In the genomic region with DNA sequence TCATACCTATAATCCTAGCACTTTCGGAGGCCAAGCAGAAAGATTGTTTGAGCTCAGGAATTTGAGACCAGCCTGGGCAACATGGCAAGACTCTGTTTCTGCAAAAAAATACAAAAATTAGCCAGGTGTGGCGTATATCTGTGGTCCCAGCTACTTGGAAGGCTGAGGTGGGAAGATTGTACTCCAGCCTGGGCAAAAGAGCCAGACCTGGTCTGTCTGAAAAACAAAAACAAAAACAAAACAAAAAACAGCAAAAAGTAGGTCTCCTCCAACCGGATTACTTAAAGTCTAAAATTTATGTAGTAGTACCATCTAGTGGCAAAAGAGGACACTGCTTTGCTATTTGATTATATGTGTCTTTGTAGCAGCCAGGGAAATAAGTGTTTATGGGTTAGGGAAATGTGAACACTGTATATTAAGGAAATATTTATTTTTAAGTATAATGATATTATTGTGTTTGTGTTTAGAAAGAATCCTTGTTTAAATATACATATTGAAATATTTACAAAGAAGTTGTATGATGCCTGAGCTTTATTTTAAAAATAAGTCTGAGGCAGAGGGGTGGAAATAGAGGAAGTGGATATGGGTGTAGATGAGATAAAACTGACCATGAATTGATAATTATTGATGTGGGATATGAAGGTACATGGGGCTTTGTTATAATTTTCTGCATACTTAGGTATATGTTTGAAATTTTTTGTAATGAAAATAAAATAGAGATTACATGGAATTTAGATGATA, we compare ENCODE assay signal across 8 cellular contexts. TPM values are rescaled to one million over a fixed set of nuclear protein-coding genes. Genes with fewer than 3 reads are reported as not detected.
DNase-seq lines count a peak whose midpoint lies in the region; ATAC-seq, FAIRE-seq and TF ChIP-seq lines count a peak whose summit lies in the region.

No MANE protein-coding gene starts in this region.

- WGBS in A549 (ENCODE audit: missing lambda C conversion rate): 15% methylated on average over 3 of the region's 3 CpGs
- WGBS in neuronal stem cell (ENCODE audit: extremely low coverage in 2 of 2, insufficient read length in 2 of 2, insufficient replicate concordance in 1 of 2), 2 donors: no CpG with 5 or more reads among the region's 3 CpGs

- H3K4me1 Mint-ChIP-seq in T-helper 17 cell: peaks cover 11% of the 10 kb centered on the region

- H2AK5ac ChIP-seq in neuronal stem cell (ENCODE audit: low read depth, low read length): no peak overlapping the region

- H4K8ac ChIP-seq in neuronal stem cell (ENCODE audit: low read depth, low read length): no peak overlapping the region

- no peaks in the 10 kb centered on the region for H3K27me3 ChIP-seq in neuronal stem cell (ENCODE audit: control insufficient read depth in 3 of 3, insufficient read depth in 3 of 3, low read depth in 1 of 3, low read length in 3 of 3)

- CTCF ChIA-PET in A549 (lab: Yijun Ruan, JAX): interaction anchor here (0.7 to 5.3 kb wide), 38 partner anchors 10 to 584 kb away, joined by 3 to 125 read pairs (median 4); no protein-coding TSS in a partner anchor
- CTCF ChIA-PET in GM10248 (lab: Yijun Ruan, JAX): interaction anchor here (0.8 to 6.3 kb wide), 40 partner anchors 9 to 592 kb away, joined by 3 to 131 read pairs (median 6); a partner anchor contains a TSS

- peaks cover 0 to 45% of the 10 kb centered on the region in 2 donors for H3K36me3 ChIP-seq in neuronal stem cell (replicated peaks in 1 of 2; ENCODE audit: control insufficient read depth in 2 of 2, insufficient read depth in 2 of 2, low read length in 2 of 2)

- H3K4me1 ChIP-seq in A549 (peaks cover 18% of the 10 kb centered on the region), neuronal stem cell (ENCODE audit: control insufficient read depth in 2 of 2, insufficient read depth in 1 of 2, low read depth in 1 of 2, low read length in 2 of 2) (peaks cover 0 to 1% of the 10 kb centered on the region in 2 donors)

- H3K9ac ChIP-seq in neuronal stem cell (ENCODE audit: low read depth, low read length, poor library complexity): no peak overlapping the region

- H3K79me1 ChIP-seq in neuronal stem cell (ENCODE audit: low read depth, low read length): no peaks in the 10 kb centered on the region

- TF ChIP-seq POLR2A in A549 (IDR thresholded peaks at IDR 0.05; ENCODE audit: low read length): no peak

- H3K27ac Mint-ChIP-seq in T-helper 17 cell: no peak overlapping the region

- H3K18ac ChIP-seq in neuronal stem cell (ENCODE audit: low read length): no peak overlapping the region

- H3K9me3 ChIP-seq in A549: no peaks in the 10 kb centered on the region
- no peaks in the 10 kb centered on the region for H3K9me3 ChIP-seq in T-helper 17 cell (ENCODE audit: control insufficient read depth, low read length, poor library complexity, severe bottlenecking)
- H3K9me3 ChIP-seq in neuronal stem cell (replicated peaks in 1 of 2; ENCODE audit: control insufficient read depth in 2 of 2, insufficient read depth in 1 of 2, low read depth in 1 of 2, low read length in 2 of 2): no peaks in the 10 kb centered on the region

- H3K4me3 Mint-ChIP-seq in T-helper 17 cell: no peak overlapping the region

- TF ChIP-seq RAD21 in A549 (conservative IDR thresholded peaks at IDR 0.05 in 1 of 2, IDR thresholded peaks at IDR 0.05 in 1 of 2): peak; percentile 87 to 91

- H2AFZ ChIP-seq in neuronal stem cell (ENCODE audit: low read length): no peak overlapping the region

- H3K4me3 ChIP-seq in A549 (no peak overlapping the region), fibroblast of mammary gland (ENCODE audit: control insufficient read depth, low read depth, low read length) (no peak overlapping the region), neuronal stem cell (ENCODE audit: low read length in 2 of 2) (no peak overlapping the region)

- no peak overlapping the region for H2BK12ac ChIP-seq in neuronal stem cell (ENCODE audit: low read length)

- no peak overlapping the region for H3K4ac ChIP-seq in neuronal stem cell (ENCODE audit: low read length)

- ATAC-seq in A549 (peak; percentile 85 to 93), HG02571 (IDR thresholded peaks at IDR 0.05; ENCODE audit: unreplicated experiment) (peak; percentile 90), T-helper 17 cell (peak; percentile 86)

- no peak for TF ChIP-seq EP300 in A549 (IDR thresholded peaks at IDR 0.05)

- H3K36me3 Mint-ChIP-seq in T-helper 17 cell (ENCODE audit: low read depth): peaks cover 6% of the 10 kb centered on the region

- peak overlapping the region; percentile 50; the same call in 2 of the 3 replicates for H3K4me2 ChIP-seq in A549
- no peak overlapping the region for H3K4me2 ChIP-seq in neuronal stem cell (ENCODE audit: insufficient read depth, low read length, poor library complexity, severe bottlenecking)

- no peak overlapping the region for H3K23ac ChIP-seq in neuronal stem cell (ENCODE audit: low read depth, low read length, poor library complexity)

- H3K14ac ChIP-seq in neuronal stem cell (ENCODE audit: low read length): no peak overlapping the region

- peak; percentile 72 for FAIRE-seq in A549 (lab: Jason Lieb, UNC)

- H2BK5ac ChIP-seq in neuronal stem cell (ENCODE audit: low read length): no peak overlapping the region

- H4K91ac ChIP-seq in neuronal stem cell (ENCODE audit: low read depth, low read length, poor library complexity): no peak overlapping the region

- H3K27ac ChIP-seq in A549: no peak overlapping the region
- H3K27ac ChIP-seq in neuronal stem cell (replicated peaks; ENCODE audit: low read length): no peak overlapping the region

- TF ChIP-seq CTCF in A549 (IDR thresholded peaks at IDR 0.05) (peak; percentile 84), GM10248 (IDR thresholded peaks at IDR 0.05; ENCODE audit: control extremely low read depth, extremely low read depth, low read depth, missing control alignments) (peak; percentile 72), fibroblast of mammary gland (conservative IDR thresholded peaks at IDR 0.05; ENCODE audit: control insufficient read depth, insufficient read depth, low read depth, low read length) (peak; percentile 84)

- DNase-seq in A549 (ENCODE audit: low read depth in 1 of 2, low spot score in 1 of 2) (peak; percentile 34 to 65), GM10248 (ENCODE audit: extremely low spot score) (peak; percentile 40), NAMALWA (ENCODE audit: low spot score) (peak; percentile 85), T-helper 17 cell (no peak), fibroblast of mammary gland (ENCODE audit: low read depth) (peak; percentile 74), neuronal stem cell (ENCODE audit: low spot score) (peak; percentile 33), NCI-H226 (no peak)

- no peak overlapping the region for H2BK15ac ChIP-seq in neuronal stem cell (ENCODE audit: low read length)

- no peak overlapping the region for H2BK120ac ChIP-seq in neuronal stem cell (ENCODE audit: low read depth, low read length)

- POLR2A ChIA-PET in A549 (lab: Yijun Ruan, JAX) (no interaction called here), GM10248 (lab: Yijun Ruan, JAX) (no interaction called here)

- H3K27me3 Mint-ChIP-seq in T-helper 17 cell: no peaks in the 10 kb centered on the region

TF ChIP-seq in A549, 52 proteins besides CTCF, POLR2A, EP300 and RAD21:
- TF ChIP-seq SMC3 (IDR thresholded peaks at IDR 0.05) (peak; percentile 82), ZNF302 (CRISPR knock-in tag; IDR thresholded peaks at IDR 0.05) (no peak), NPAS2 (CRISPR knock-in tag; IDR thresholded peaks at IDR 0.05; ENCODE audit: borderline replicate concordance) (no peak), POLR2AphosphoS2 (conservative IDR thresholded peaks at IDR 0.05; ENCODE audit: low read length) (no peak), ESRRA (IDR thresholded peaks at IDR 0.05; ENCODE audit: borderline replicate concordance, low read length) (no peak)
- TF ChIP-seq, protein P1, sequence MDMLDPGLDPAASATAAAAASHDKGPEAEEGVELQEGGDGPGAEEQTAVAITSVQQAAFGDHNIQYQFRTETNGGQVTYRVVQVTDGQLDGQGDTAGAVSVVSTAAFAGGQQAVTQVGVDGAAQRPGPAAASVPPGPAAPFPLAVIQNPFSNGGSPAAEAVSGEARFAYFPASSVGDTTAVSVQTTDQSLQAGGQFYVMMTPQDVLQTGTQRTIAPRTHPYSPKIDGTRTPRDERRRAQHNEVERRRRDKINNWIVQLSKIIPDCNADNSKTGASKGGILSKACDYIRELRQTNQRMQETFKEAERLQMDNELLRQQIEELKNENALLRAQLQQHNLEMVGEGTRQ (IDR thresholded peaks at IDR 0.05): no peak

RNA-seq across cellular contexts. Expression of a gene that starts 20.0 kb away (rescaled TPM):
- polyA plus RNA-seq in A549 (2011; rRNA removed) (17.0 and 21.2 TPM in 2 replicates), A549 (2017; fragmentation: RNase III; extraction: RNeasy Plus Mini Kit Qiagen cat#74134 plus additional on column Dnase treatment) (9.0 to 10.6 TPM (median 9.9 TPM) in 3 replicates)
- polyA plus RNA-seq in A549 (2012; cell fraction: cytosol; rRNA removed): 3.7 and 3.9 TPM in 2 replicates
- polyA plus RNA-seq in A549 (2012; cell fraction: nucleus; rRNA removed): 4.9 and 5.5 TPM in 2 replicates
- polyA minus RNA-seq in A549 (2011; rRNA and poly(A)+ RNA removed): 27.7 and 29.9 TPM in 2 replicates
- 10 to 100 TPM; 31.0 to 33.2 TPM for total RNA-seq in T-helper 17 cell
- 10.7 TPM for polyA plus RNA-seq in neuronal stem cell (2013, experiment 1 of 2)
- 11.2 TPM for polyA plus RNA-seq in neuronal stem cell (2013, experiment 2 of 2)

Comparison
In these comparisons a context has a peak if more than half of its experiments do, and no peak if none do; other contexts are left out.
1. DNase-seq: peak in A549 (2 of 2), GM10248 (single experiment), NAMALWA (single experiment), fibroblast of mammary gland (single experiment) and neuronal stem cell (single experiment); none in T-helper 17 cell (0 of 3) and NCI-H226 (single experiment).
2. Peak in every context shown above with its lines, with median percentiles within 50 percentile points of each other: ATAC-seq and CTCF ChIP-seq.